8 cellular contexts compared by ENCODE assay signal in the genomic region with DNA sequence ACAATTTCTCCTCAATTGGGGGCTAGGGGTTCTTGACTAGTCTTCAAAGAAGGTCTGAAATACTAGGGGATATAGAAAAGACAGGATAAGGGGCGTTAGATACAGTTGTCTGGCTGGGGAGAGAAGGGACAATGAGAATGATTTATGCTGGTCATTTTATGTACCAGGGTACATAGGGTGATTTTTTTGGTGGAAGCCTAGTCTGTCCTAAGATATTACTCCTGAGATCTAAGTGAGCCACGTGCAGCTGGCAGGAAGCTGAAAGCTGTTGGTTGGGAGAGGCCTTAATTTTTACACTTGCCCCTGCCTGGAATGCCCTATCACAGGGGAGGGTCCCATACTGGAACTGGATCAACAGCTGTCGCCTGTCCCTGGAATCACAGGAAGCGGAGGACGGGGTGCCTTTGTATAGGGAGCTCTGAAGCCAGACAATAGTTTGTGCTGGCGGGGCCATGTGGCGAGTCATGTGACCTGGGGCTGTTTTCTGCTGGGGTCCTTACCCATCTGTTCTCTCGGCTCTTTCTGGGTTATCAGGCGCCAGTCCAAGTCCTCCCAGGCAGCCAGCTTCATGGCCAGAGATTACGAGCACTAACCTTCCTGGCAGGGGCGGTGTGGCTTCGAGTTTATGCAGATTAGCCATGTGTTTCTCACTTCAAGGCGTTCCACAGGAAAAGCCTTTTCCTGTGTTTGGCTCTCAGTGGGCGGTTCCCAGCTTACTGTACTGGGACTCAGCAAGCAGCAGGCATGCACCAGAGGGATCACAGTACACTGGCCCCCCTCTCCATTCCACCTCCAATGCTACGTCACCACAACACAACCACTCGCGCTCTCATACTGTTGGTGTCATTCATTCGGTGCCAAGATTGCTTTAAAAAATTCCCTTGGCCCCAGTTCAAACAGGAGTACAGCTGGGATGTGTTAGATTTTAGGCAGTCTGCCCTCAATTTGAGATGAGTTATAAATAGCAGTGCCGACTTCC. TPM values are rescaled to one million over a fixed set of nuclear protein-coding genes. Genes with fewer than 3 reads are reported as not detected.
DNase-seq lines count a peak whose midpoint lies in the region; ATAC-seq and TF ChIP-seq lines count a peak whose summit lies in the region.

No MANE protein-coding gene starts in this region.

- H3K4me3 ChIP-seq in MG63 = no peak overlapping the region
- H3K4me3 ChIP-seq in brain microvascular endothelial cell (ENCODE audit: low read depth, low read length) = no peak overlapping the region

- no peak for TF ChIP-seq CTCF in brain microvascular endothelial cell (IDR thresholded peaks at IDR 0.05; ENCODE audit: low read depth, low read length, missing control alignments)

- ATAC-seq in GM21825 (IDR thresholded peaks at IDR 0.05; ENCODE audit: unreplicated experiment) (no peak), HG02885 (IDR thresholded peaks at IDR 0.05; ENCODE audit: poor library complexity, unreplicated experiment) (no peak)

- in situ Hi-C loops in brain microvascular endothelial cell (cut with HindIII; ENCODE audit: low pct_ligation_motif_present, low sequenced_read_pairs) = no loop called here

- H3K27ac ChIP-seq in brain microvascular endothelial cell = peak overlapping the region; percentile 63

- peak; percentile 99 for DNase-seq in DMS 273 treated with DMSO at 0.1 percent for 48 hours (lab: John Stamatoyannopoulos, UW)
- peak; percentile 90 for DNase-seq in MG63
- DNase-seq in SW480 (ENCODE audit: low spot score) = peak; percentile 78
- DNase-seq in brain microvascular endothelial cell = peak; percentile 94
- DNase-seq in hippocampal formation (lab: John Stamatoyannopoulos, UW) = peak; percentile 70 to 73
- peak; percentile 99 for DNase-seq in pulmonary artery endothelial cell (ENCODE audit: low read depth, low spot score)

- no peaks in the 10 kb centered on the region for H3K9me3 ChIP-seq in MG63

- no peaks in the 10 kb centered on the region for H3K27me3 ChIP-seq in MG63
- no peaks in the 10 kb centered on the region for H3K27me3 ChIP-seq in brain microvascular endothelial cell (replicated peaks)

- H3K36me3 ChIP-seq in MG63 = peaks cover 20% of the 10 kb centered on the region
- no peaks in the 10 kb centered on the region for H3K36me3 ChIP-seq in brain microvascular endothelial cell (replicated peaks)

RNA-seq across cellular contexts. Expression of gene ARID1A, which starts 27.5 kb away (rescaled TPM):
- total RNA-seq in MG63 (2014; rRNA removed; shearing (Covaris generic); ENCODE audit: low replicate concordance) = 5.5 and 14.6 TPM in 2 replicates
- 12.5 and 15.1 TPM in 2 replicates for total RNA-seq in pulmonary artery endothelial cell
